In the genomic region with DNA sequence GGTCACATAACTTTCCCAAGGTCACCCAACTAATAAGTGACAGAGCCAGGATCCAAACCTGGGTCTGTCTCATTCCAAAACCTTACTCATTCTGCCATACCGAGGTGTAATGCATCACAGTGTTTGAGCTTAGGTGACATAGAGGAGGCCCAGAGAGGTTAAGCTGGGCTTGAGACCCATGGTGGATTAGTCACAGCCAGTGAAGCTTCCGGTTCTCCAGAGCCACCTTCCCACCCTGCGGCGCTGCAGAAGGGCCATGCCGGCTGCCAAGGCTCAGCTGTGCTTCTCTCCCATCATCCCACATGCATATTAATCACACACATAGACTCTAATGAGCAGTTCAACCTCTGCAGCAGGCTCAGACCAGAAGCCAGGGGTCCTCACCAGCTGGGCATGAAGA, we compare ENCODE assay signal across 16 cellular contexts. TPM values are rescaled to one million over a fixed set of nuclear protein-coding genes. Genes with fewer than 3 reads are reported as not detected.
DNase-seq lines count a peak whose midpoint lies in the region; ATAC-seq and TF ChIP-seq lines count a peak whose summit lies in the region.
"Had no signal": no experiment of that assay in that cellular context is flagged by ENCODE, and none has a peak within 500 bp of the region (broad histone marks: within the 10 kb centered on the region; RNA-seq: fewer than 3 reads in every experiment).

No MANE protein-coding gene starts in this region.

- intact Hi-C loops in A673 (cut with micrococcal nuclease; ENCODE audit: unreplicated experiment) (no loop called here), left colon (cut with DNase I, micrococcal nuclease) (no loop called here)

- peak; percentile 40 for DNase-seq in A673 (ENCODE audit: low spot score)
- DNase-seq in NCI-H1694 treated with DMSO at 0.1 percent for 48 hours (lab: John Stamatoyannopoulos, UW): peak; percentile 90
- no peak for DNase-seq in endodermal cell
- DNase-seq in nephron progenitor cell: no peak
- no peak for DNase-seq in left colon
- DNase-seq in AG08396 (ENCODE audit: low spot score): no peak
- no peak for DNase-seq in KBM-7
- DNase-seq in coronary artery (ENCODE audit: low spot score): no peak
- DNase-seq: activated CD4-positive, alpha-beta T cell treated with anti-CD3 and anti-CD28 coated beads for 1 hour; effector memory CD8-positive, alpha-beta T cell; MM.1S; NCI-H1930; stimulated activated naive CD4-positive, alpha-beta T cell treated with Interleukin-2 at 50 U/mL for 16 hours had no signal

- H3K9ac ChIP-seq in endodermal cell (ENCODE audit: extremely low read depth, low read length, poor library complexity, severe bottlenecking): no peak overlapping the region

- 92 to 94% methylated on average over 4 to 5 of the region's 5 CpGs for WGBS in endodermal cell (ENCODE audit: insufficient coverage in 1 of 2, insufficient read length in 1 of 2), 2 experiments

- CTCF ChIA-PET in A673 (lab: Charles Lee): interaction anchor here (0.6 to 1.0 kb wide), 2 partner anchors 96 to 308 kb away, joined by 3 to 4 read pairs; no protein-coding TSS in a partner anchor

- H3K36me3 ChIP-seq in A673 (ENCODE audit: insufficient read depth, low read length, poor library complexity, severe bottlenecking) (no peaks in the 10 kb centered on the region), endodermal cell (ENCODE audit: control insufficient read depth, insufficient read depth, low read length) (no peaks in the 10 kb centered on the region)
- H3K36me3 ChIP-seq: uterus had no signal

- TF ChIP-seq CTCF in A673 (conservative IDR thresholded peaks at IDR 0.05; ENCODE audit: low read depth, low read length): no peak
- TF ChIP-seq CTCF in endodermal cell (conservative IDR thresholded peaks at IDR 0.05): no peak
- no peak for TF ChIP-seq CTCF in nephron progenitor cell (IDR thresholded peaks at IDR 0.05)
- TF ChIP-seq CTCF in coronary artery (IDR thresholded peaks at IDR 0.05): no peak

- H3K4me1 Mint-ChIP-seq in endodermal cell (peaks cover 28% of the 10 kb centered on the region), nephron progenitor cell (peaks cover 78% of the 10 kb centered on the region)

- no peaks in the 10 kb centered on the region for H3K9me3 ChIP-seq in A673 (ENCODE audit: low read depth, low read length, poor library complexity, severe bottlenecking)
- H3K9me3 ChIP-seq in endodermal cell (ENCODE audit: control insufficient read depth, low read length): peaks cover 1% of the 10 kb centered on the region
- H3K9me3 ChIP-seq: uterus had no signal

- H3K4me1 ChIP-seq in A673 (ENCODE audit: insufficient read depth, low read length, poor library complexity, severe bottlenecking) (peaks cover 39% of the 10 kb centered on the region), endodermal cell (ENCODE audit: control insufficient read depth, insufficient read depth, low read length) (peaks cover 8% of the 10 kb centered on the region)
- H3K4me1 ChIP-seq: uterus had no signal

- no TSS peak for BruUV-seq in A673 (replicated peaks; lab: Mats Ljungman, UMichigan)

- no peak for ATAC-seq in left colon
- ATAC-seq: effector memory CD8-positive, alpha-beta T cell had no signal

- H3K27me3 ChIP-seq in A673 (replicated peaks; ENCODE audit: insufficient read depth, low read depth, low read length, poor library complexity): no peaks in the 10 kb centered on the region
- H3K27me3 ChIP-seq in endodermal cell (ENCODE audit: control insufficient read depth, insufficient read depth, low read length, poor library complexity, severe bottlenecking): no peaks in the 10 kb centered on the region
- H3K27me3 ChIP-seq: uterus had no signal

- POLR2A ChIA-PET in A673 (lab: Charles Lee; ENCODE audit: low non-redundant PET): no interaction called here

- no peak overlapping the region for H3K4me3 Mint-ChIP-seq in endodermal cell
- no peak overlapping the region for H3K4me3 Mint-ChIP-seq in nephron progenitor cell
- H3K4me3 Mint-ChIP-seq: effector memory CD8-positive, alpha-beta T cell had no signal

- H3K36me3 Mint-ChIP-seq in endodermal cell (ENCODE audit: low read depth) (no peaks in the 10 kb centered on the region), nephron progenitor cell (ENCODE audit: low read depth) (peaks cover 18% of the 10 kb centered on the region)

- H3K27ac ChIP-seq in A673 (ENCODE audit: low read depth, low read length, poor library complexity, severe bottlenecking): no peak overlapping the region
- H3K27ac ChIP-seq in endodermal cell (ENCODE audit: low read depth, low read length): peak overlapping the region; percentile 100
- H3K27ac ChIP-seq in coronary artery: no peak overlapping the region
- H3K27ac ChIP-seq: uterus had no signal

- in situ Hi-C loops in KBM-7 (cut with MboI; ENCODE audit: low pct_unique_long_range_greater_than_20kb, low sequenced_read_pairs): no loop called here

- no peak overlapping the region for H3K4me3 ChIP-seq in A673 (ENCODE audit: low read depth, low read length, poor library complexity, severe bottlenecking)
- no peak overlapping the region for H3K4me3 ChIP-seq in endodermal cell (ENCODE audit: low read length)
- H3K4me3 ChIP-seq in coronary artery: no peak overlapping the region
- H3K4me3 ChIP-seq: uterus had no signal

- H3K27me3 Mint-ChIP-seq in endodermal cell (ENCODE audit: insufficient read depth) (no peaks in the 10 kb centered on the region), nephron progenitor cell (ENCODE audit: low read depth, poor library complexity) (peaks cover 4% of the 10 kb centered on the region)

- H3K9me3 Mint-ChIP-seq in endodermal cell (no peaks in the 10 kb centered on the region), nephron progenitor cell (peaks cover 4% of the 10 kb centered on the region)
- H3K9me3 Mint-ChIP-seq: activated T-helper 2 cell treated with anti-CD3 and anti-CD28 coated beads, Interferon-gamma antibody, Interleukin-2, Interleukin-4, amounts not matched to agents 10 μg/mL and 5 μg/mL and 100 μg/mL, durations not matched to agents 14 hours and 24 hours and 36 hours; effector memory CD8-positive, alpha-beta T cell had no signal

- H3K27ac Mint-ChIP-seq in endodermal cell (no peak overlapping the region), nephron progenitor cell (peak overlapping the region; percentile 34)
- H3K27ac Mint-ChIP-seq: activated T-helper 2 cell treated with anti-CD3 and anti-CD28 coated beads, Interferon-gamma antibody, Interleukin-2, Interleukin-4, amounts not matched to agents 10 μg/mL and 5 μg/mL and 100 μg/mL, durations not matched to agents 14 hours and 24 hours and 36 hours had no signal

RNA-seq across cellular contexts. Expression of a gene that starts 42.2 kb away (rescaled TPM):
- 0.39 and 0.66 TPM in 2 replicates for total RNA-seq in A673 (2021)
- 1 to 10 TPM; 7.5 to 8.2 TPM for total RNA-seq in endodermal cell
- 28.1 TPM for polyA plus RNA-seq in endodermal cell (2013, experiment 1 of 2)
- 26.5 TPM for polyA plus RNA-seq in endodermal cell (2013, experiment 2 of 2)
- under 1 TPM in 1 of 2 donors, not detected in 1; 0.14 TPM for total RNA-seq in left colon
- total RNA-seq: activated T-helper 2 cell treated with anti-CD3 and anti-CD28 coated beads, Interferon-gamma antibody, Interleukin-2, Interleukin-4, amounts not matched to agents 10 μg/mL and 5 μg/mL and 100 μg/mL, durations not matched to agents 14 hours and 24 hours and 36 hours had no signal
- polyA plus RNA-seq: AG04450 had no signal

Comparison
In these comparisons a context has a peak if more than half of its experiments do, and no peak if none do; other contexts are left out.
1. DNase-seq: peak in A673 (single experiment) and NCI-H1694 treated with DMSO at 0.1 percent for 48 hours (single experiment); none in endodermal cell (single experiment), nephron progenitor cell (single experiment), left colon (0 of 2), AG08396 (single experiment), KBM-7 (single experiment) and coronary artery (single experiment).